ENCODE assay signal across 8 cellular contexts in genomic region chr17:36072431-36073121, GRCh38. TPM values are rescaled to one million over a fixed set of nuclear protein-coding genes. Genes with fewer than 3 reads are reported as not detected.
A peak's percentile ranks its signal among the peaks of the same experiment; 100 is the strongest.
DNase-seq lines count a peak whose midpoint lies in the region; ATAC-seq and TF ChIP-seq lines count a peak whose summit lies in the region.

No MANE protein-coding gene starts in this region.

- H4K20me1 ChIP-seq in Karpas-422 (ENCODE audit: insufficient read depth, low read depth, low read length), result no peaks in the 10 kb centered on the region

- TF ChIP-seq EP300 in stomach (IDR thresholded peaks at IDR 0.05), result no peak

- TF ChIP-seq CTCF in mucosa of descending colon (IDR thresholded peaks at IDR 0.05), result peak; percentile 30
- TF ChIP-seq CTCF in stomach (IDR thresholded peaks at IDR 0.05), result peak in 5 of 7 experiments; percentile 21 to 79 (median 58)

- DNase-seq in Right ventricle myocardium superior, result peak; percentile 63
- DNase-seq in cardiac septum (ENCODE audit: low spot score), result no peak
- peak; percentile 87 for DNase-seq in Karpas-422
- DNase-seq in activated CD4-positive, alpha-beta T cell treated with anti-CD3 and anti-CD28 coated beads for 48 hours, result peak; percentile 87
- peak; percentile 87 for DNase-seq in ecto neural progenitor cell (ENCODE audit: low spot score)
- DNase-seq in mucosa of descending colon, result peak in 2 of 3 donors; percentile 57 to 77
- DNase-seq in stomach, result peak; percentile 62
- DNase-seq in NCI-H2029 (lab: John Stamatoyannopoulos, UW), result no peak

- H3K9me2 ChIP-seq in Karpas-422 (replicated peaks; ENCODE audit: insufficient read depth, low read length), result no peaks in the 10 kb centered on the region

- H3K79me2 ChIP-seq in Karpas-422 (ENCODE audit: low read length), result no peaks in the 10 kb centered on the region

- intact Hi-C loops in Right ventricle myocardium superior (cut with DNase I), result loop anchor here (5.0 kb wide), 1 partner anchor 100 kb away; no protein-coding TSS in a partner anchor
- intact Hi-C loops in cardiac septum (cut with DNase I), result loop anchor here (5.0 kb wide), 1 partner anchor 95 kb away; no protein-coding TSS in a partner anchor
- intact Hi-C loops in mucosa of descending colon (cut with DNase I, micrococcal nuclease), result loop anchor here in 1 of 2 donors (10.0 kb wide), 1 partner anchor 98 kb away; no protein-coding TSS in a partner anchor
- intact Hi-C loops in stomach (cut with DNase I; ENCODE audit: low total_unique reads), result loop anchor here (10.0 kb wide), 1 partner anchor 98 kb away; no protein-coding TSS in a partner anchor

- no peaks in the 10 kb centered on the region for H3K9me3 ChIP-seq in Karpas-422 (ENCODE audit: low read length)
- H3K9me3 ChIP-seq in mucosa of descending colon, result peaks cover 3% of the 10 kb centered on the region
- peaks cover 0 to 6% (median 4%) of the 10 kb centered on the region in 4 donors for H3K9me3 ChIP-seq in stomach

- WGBS in stomach, 5 donors, result 31 to 35% (median 32%) methylated on average over 12 of the region's 12 CpGs

- H3K9ac ChIP-seq in Karpas-422 (ENCODE audit: low read length), result no peak overlapping the region

- H3K4me1 ChIP-seq in Karpas-422 (ENCODE audit: low read length), result peaks cover 19% of the 10 kb centered on the region
- H3K4me1 ChIP-seq in mucosa of descending colon (ENCODE audit: low read depth), result no peaks in the 10 kb centered on the region
- H3K4me1 ChIP-seq in stomach, result no peaks in the 10 kb centered on the region

- H3K4me2 ChIP-seq in Karpas-422 (ENCODE audit: low read depth, low read length, poor library complexity, severe bottlenecking), result no peak overlapping the region

- no peak overlapping the region for H2AFZ ChIP-seq in Karpas-422 (ENCODE audit: low read length)

- TF ChIP-seq POLR2A in stomach (IDR thresholded peaks at IDR 0.05), result no peak

- H3K4me3 ChIP-seq in Karpas-422 (ENCODE audit: low read length) (no peak overlapping the region), mucosa of descending colon (no peak overlapping the region), stomach (no peak overlapping the region)

- H3K27me3 ChIP-seq in Karpas-422 (ENCODE audit: low read length) (no peaks in the 10 kb centered on the region), stomach (no peaks in the 10 kb centered on the region)

- ATAC-seq in Right ventricle myocardium superior (ENCODE audit: poor library complexity) (peak; percentile 49), mucosa of descending colon (peak; percentile 89)

- no peak overlapping the region for H3K27ac ChIP-seq in Karpas-422 (ENCODE audit: low read length)
- no peak overlapping the region for H3K27ac ChIP-seq in stomach

- H3K36me3 ChIP-seq in Karpas-422 (ENCODE audit: insufficient read depth, low read length) (no peaks in the 10 kb centered on the region), mucosa of descending colon (ENCODE audit: low read depth) (no peaks in the 10 kb centered on the region), stomach (no peaks in the 10 kb centered on the region)

RNA-seq across cellular contexts. Expression of gene CCL18, which starts 8.5 kb away (rescaled TPM):
- total RNA-seq in Right ventricle myocardium superior (2.7 TPM), cardiac septum (2.3 TPM), mucosa of descending colon (1 to 10 TPM; 1.0 to 7.3 (median 2.3) TPM), stomach (1 to 10 TPM in 1 of 5 donors, not detected in 4; 4.0 TPM)
- not detected in 2 replicates for total RNA-seq in Karpas-422 (2014; rRNA removed; shearing (Covaris generic); ENCODE audit: low replicate concordance)
- 10 to 100 TPM in 1 of 3 donors, under 1 TPM in 2; 0.87 to 12.2 (median 0.92) TPM for polyA plus RNA-seq in stomach

RNA-seq across cellular contexts. Expression of gene CCL3, which starts 17.4 kb away (rescaled TPM):
- 0.27 TPM for total RNA-seq in Right ventricle myocardium superior
- 0.86 TPM for total RNA-seq in cardiac septum
- total RNA-seq in Karpas-422 (2014; rRNA removed; shearing (Covaris generic); ENCODE audit: low replicate concordance), result 2.1 TPM in 1 of 2 replicates, not detected in the other
- total RNA-seq in mucosa of descending colon, result 1 to 10 TPM; 1.5 to 4.3 (median 4.1) TPM
- total RNA-seq in stomach, result 1 to 10 TPM in 2 of 5 donors, not detected in 3; 2.9 to 7.2 TPM
- polyA plus RNA-seq in stomach, result 10 to 100 TPM in 1 of 3 donors, 1 to 10 TPM in 2; 2.0 to 19.1 (median 2.9) TPM

RNA-seq across cellular contexts. Expression of gene CCL4, which starts 31.1 kb away (rescaled TPM):
- total RNA-seq in Right ventricle myocardium superior (0.62 TPM), cardiac septum (0.81 TPM), mucosa of descending colon (1 to 10 TPM; 3.7 to 8.8 (median 4.1) TPM), stomach (10 to 100 TPM in 1 of 5 donors, 1 to 10 TPM in 2, not detected in 2; 1.8 to 10.7 (median 9.3) TPM)
- total RNA-seq in Karpas-422 (2014; rRNA removed; shearing (Covaris generic); ENCODE audit: low replicate concordance), result 6.9 and 7.6 TPM in 2 replicates
- 1 to 10 TPM; 1.6 to 8.1 (median 8.1) TPM for polyA plus RNA-seq in stomach

RNA-seq across cellular contexts. Expression of gene CCL23, which starts 54.8 kb away (rescaled TPM):
- total RNA-seq in Right ventricle myocardium superior (not detected), cardiac septum (not detected), mucosa of descending colon (1 to 10 TPM; 1.3 to 5.2 (median 3.3) TPM), stomach (1 to 10 TPM in 1 of 5 donors, not detected in 4; 1.4 TPM)
- total RNA-seq in Karpas-422 (2014; rRNA removed; shearing (Covaris generic); ENCODE audit: low replicate concordance), result not detected in 2 replicates
- 1 to 10 TPM in 1 of 3 donors, not detected in 2; 4.8 TPM for polyA plus RNA-seq in stomach

Comparison
In these comparisons a context has a peak if more than half of its experiments do, and no peak if none do; other contexts are left out.
1. DNase-seq: peak in Right ventricle myocardium superior (single experiment), Karpas-422 (single experiment), activated CD4-positive, alpha-beta T cell treated with anti-CD3 and anti-CD28 coated beads for 48 hours (single experiment), ecto neural progenitor cell (single experiment), mucosa of descending colon (2 of 3) and stomach (single experiment); none in cardiac septum (single experiment) and NCI-H2029 (single experiment).